Comparison of ENCODE assay signal across 9 cellular contexts in genomic region chr16:2535644-2536021, GRCh38. TPM values are rescaled to one million over a fixed set of nuclear protein-coding genes. Genes with fewer than 3 reads are reported as not detected.
A peak's percentile ranks its signal among the peaks of the same experiment; 100 is the strongest.
DNase-seq lines count a peak whose midpoint lies in the region; ATAC-seq and TF ChIP-seq lines count a peak whose summit lies in the region.
"Had no signal": no experiment of that assay in that cellular context is flagged by ENCODE, and none has a peak within 500 bp of the region (broad histone marks: within the 10 kb centered on the region; RNA-seq: fewer than 3 reads in every experiment).

No MANE protein-coding gene starts in this region.

- DNase-seq in EL (peak; percentile 63), RPMI7951 (ENCODE audit: low read depth) (peak; percentile 50), left ventricle myocardium inferior (no peak), caudate nucleus (lab: John Stamatoyannopoulos, UW) (no peak), COR-L47 (lab: John Stamatoyannopoulos, UW) (no peak), NCI-H82 treated with DMSO at 0.1 percent for 48 hours (lab: John Stamatoyannopoulos, UW; ENCODE audit: unreplicated experiment) (no peak)
- DNase-seq in stimulated activated effector memory CD8-positive, alpha-beta T cell treated with anti-CD3 and anti-CD28 coated beads, Interleukin-12 subunit alpha, Interleukin-12 subunit beta, amount 100 ng/mL, for 72 hours (ENCODE audit: low spot score in 2 of 2), result no peak
- DNase-seq: NCI-H524 treated with DMSO at 0.1 percent for 48 hours had no signal

- H3K36me3 Mint-ChIP-seq in stimulated activated effector memory CD8-positive, alpha-beta T cell treated with anti-CD3 and anti-CD28 coated beads, Interleukin-12 subunit alpha, Interleukin-12 subunit beta, amount 100 ng/mL, for 72 hours, result peaks cover 28% of the 10 kb centered on the region

- H3K9me3 ChIP-seq in left ventricle myocardium inferior (replicated peaks), result no peaks in the 10 kb centered on the region

- H3K4me3 ChIP-seq in left ventricle myocardium inferior, result no peak overlapping the region

- no peaks in the 10 kb centered on the region for H3K36me3 ChIP-seq in left ventricle myocardium inferior

- H3K27ac Mint-ChIP-seq in stimulated activated effector memory CD8-positive, alpha-beta T cell treated with anti-CD3 and anti-CD28 coated beads, Interleukin-12 subunit alpha, Interleukin-12 subunit beta, amount 100 ng/mL, for 72 hours, result no peak overlapping the region

- no peak for TF ChIP-seq CTCF in left ventricle myocardium inferior (IDR thresholded peaks at IDR 0.05; ENCODE audit: borderline replicate concordance)

- no peaks in the 10 kb centered on the region for H3K9me3 Mint-ChIP-seq in stimulated activated effector memory CD8-positive, alpha-beta T cell treated with anti-CD3 and anti-CD28 coated beads, Interleukin-12 subunit alpha, Interleukin-12 subunit beta, amount 100 ng/mL, for 72 hours

- no peaks in the 10 kb centered on the region for H3K27me3 ChIP-seq in left ventricle myocardium inferior (ENCODE audit: low read depth)

- H3K4me3 Mint-ChIP-seq in stimulated activated effector memory CD8-positive, alpha-beta T cell treated with anti-CD3 and anti-CD28 coated beads, Interleukin-12 subunit alpha, Interleukin-12 subunit beta, amount 100 ng/mL, for 72 hours, result peak overlapping the region; percentile 73

- intact Hi-C loops in left ventricle myocardium inferior (cut with micrococcal nuclease), result no loop called here

- H3K4me1 Mint-ChIP-seq in stimulated activated effector memory CD8-positive, alpha-beta T cell treated with anti-CD3 and anti-CD28 coated beads, Interleukin-12 subunit alpha, Interleukin-12 subunit beta, amount 100 ng/mL, for 72 hours, result peaks cover 41% of the 10 kb centered on the region

- no peak for ATAC-seq in stimulated activated effector memory CD8-positive, alpha-beta T cell treated with anti-CD3 and anti-CD28 coated beads, Interleukin-12 subunit alpha, Interleukin-12 subunit beta, amount 100 ng/mL, for 72 hours
- no peak for ATAC-seq in GM19452 (IDR thresholded peaks at IDR 0.05; ENCODE audit: unreplicated experiment)

- H3K27ac ChIP-seq in left ventricle myocardium inferior (replicated peaks) (peak overlapping the region; percentile 92), caudate nucleus (ENCODE audit: low read depth, low read length) (no peak overlapping the region)

- H3K4me1 ChIP-seq in left ventricle myocardium inferior, result peaks cover 56% of the 10 kb centered on the region

RNA-seq across cellular contexts. Expression of gene PDPK1, which starts 2.2 kb away (rescaled TPM):
- 8.2 and 9.4 TPM in 2 replicates for total RNA-seq in RPMI7951 (2014; rRNA removed; shearing (Covaris generic))
- total RNA-seq in left ventricle myocardium inferior, result 46.4 TPM

RNA-seq across cellular contexts. Expression of gene CEMP1, which starts 4.4 kb away (rescaled TPM):
- not detected in 2 replicates for total RNA-seq in RPMI7951 (2014; rRNA removed; shearing (Covaris generic))
- not detected for total RNA-seq in left ventricle myocardium inferior

RNA-seq across cellular contexts. Expression of gene AMDHD2, which starts 15.5 kb away (rescaled TPM):
- 8.9 and 11.3 TPM in 2 replicates for total RNA-seq in RPMI7951 (2014; rRNA removed; shearing (Covaris generic))
- 9.3 TPM for total RNA-seq in left ventricle myocardium inferior

RNA-seq across cellular contexts. Expression of gene ATP6V0C, which starts 21.9 kb away (rescaled TPM):
- total RNA-seq in RPMI7951 (2014; rRNA removed; shearing (Covaris generic)), result 30.0 and 31.5 TPM in 2 replicates
- 128 TPM for total RNA-seq in left ventricle myocardium inferior

Comparison
In these comparisons a context has a peak if more than half of its experiments do, and no peak if none do; other contexts are left out.
1. DNase-seq: peak in EL (single experiment) and RPMI7951 (single experiment); none in left ventricle myocardium inferior (single experiment), stimulated activated effector memory CD8-positive, alpha-beta T cell treated with anti-CD3 and anti-CD28 coated beads, Interleukin-12 subunit alpha, Interleukin-12 subunit beta, amount 100 ng/mL, for 72 hours (0 of 2), caudate nucleus (0 of 61), COR-L47 (single experiment) and NCI-H82 treated with DMSO at 0.1 percent for 48 hours (single experiment).